Comparison of ENCODE assay signal across 7 cellular contexts in the genomic region with DNA sequence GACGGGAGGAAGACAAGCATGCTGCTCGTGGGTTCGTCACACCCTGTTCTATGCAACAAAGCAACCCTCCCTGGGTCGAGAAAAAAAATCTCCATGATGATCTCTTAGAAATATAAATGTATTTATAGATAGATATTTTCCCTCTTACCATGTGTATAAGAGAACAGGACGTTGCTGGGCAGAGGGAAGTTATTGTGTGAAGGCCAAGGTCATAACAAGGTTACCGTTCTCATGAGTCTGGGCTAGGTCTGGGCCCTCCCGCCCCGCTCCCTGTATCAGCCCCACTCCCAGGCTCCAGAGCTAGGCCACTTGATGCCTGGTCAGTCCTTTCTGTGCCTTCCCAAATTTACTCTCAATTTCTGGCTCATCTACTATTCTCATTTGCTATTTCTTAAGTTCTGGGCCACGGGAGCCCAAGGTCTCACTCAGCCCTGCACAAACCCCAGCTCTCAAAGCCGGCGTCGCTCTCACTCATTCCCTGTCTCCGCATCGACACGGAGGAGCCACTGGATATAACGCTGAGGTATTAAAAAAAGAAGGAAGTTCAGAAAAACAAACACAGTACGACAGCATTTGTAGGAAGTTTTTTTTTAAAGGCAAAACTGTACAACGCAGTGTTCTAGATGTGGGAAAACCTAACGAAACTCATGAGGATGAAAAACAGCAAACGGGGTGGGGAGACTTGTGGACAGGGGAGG.
DNase-seq lines count a peak whose midpoint lies in the region; ATAC-seq and TF ChIP-seq lines count a peak whose summit lies in the region.

No MANE protein-coding gene starts in this region.

- H3K4me1 ChIP-seq in HEK293 (ENCODE audit: control insufficient read depth, insufficient read depth, low read length) (peaks cover 27% of the 10 kb centered on the region), SJCRH30 (peaks cover 21% of the 10 kb centered on the region), urinary bladder (ENCODE audit: insufficient read depth) (no peaks in the 10 kb centered on the region)

- no peak for ATAC-seq in HG03280 (IDR thresholded peaks at IDR 0.05; ENCODE audit: unreplicated experiment)

- peak in 1 of 2 experiments; percentile 51 for DNase-seq in SJCRH30
- DNase-seq in dermis microvascular lymphatic vessel endothelial cell (ENCODE audit: low read depth in 2 of 2) = peak; percentile 52 to 69
- peak; percentile 31 for DNase-seq in mucosa of gallbladder (ENCODE audit: low spot score)
- no peak for DNase-seq in SIG-M5 (lab: John Stamatoyannopoulos, UW)

- CTCF ChIA-PET in HEK293 (lab: Yijun Ruan, JAX) = no interaction called here

- H3K9me3 ChIP-seq in HEK293 (ENCODE audit: control insufficient read depth, insufficient read depth, low read depth, low read length) (no peaks in the 10 kb centered on the region), SJCRH30 (replicated peaks) (no peaks in the 10 kb centered on the region)

- POLR2A ChIA-PET in HEK293 (lab: Yijun Ruan, JAX) = no interaction called here

- no peak overlapping the region for H3K4me3 ChIP-seq in HEK293 (ENCODE audit: low read depth, low read length)
- H3K4me3 ChIP-seq in SJCRH30 = peak overlapping the region; percentile 50
- no peak overlapping the region for H3K4me3 ChIP-seq in urinary bladder (ENCODE audit: low read depth, low read length)

- H3K27ac ChIP-seq in HEK293 (ENCODE audit: extremely low read depth, low read depth, low read length) = peak overlapping the region; percentile 56; the same call in 1 of the 2 replicates
- H3K27ac ChIP-seq in SJCRH30 = peak overlapping the region; percentile 74
- H3K27ac ChIP-seq in urinary bladder (ENCODE audit: low read depth) = peak overlapping the region; percentile 70

- no peaks in the 10 kb centered on the region for H3K36me3 ChIP-seq in HEK293 (ENCODE audit: control insufficient read depth in 2 of 2, insufficient read depth in 1 of 2, low read length in 2 of 2)
- H3K36me3 ChIP-seq in SJCRH30 = no peaks in the 10 kb centered on the region
- no peaks in the 10 kb centered on the region for H3K36me3 ChIP-seq in urinary bladder (ENCODE audit: insufficient read depth)

- 16% methylated on average over 20 of the region's 20 CpGs for WGBS in urinary bladder

- no peaks in the 10 kb centered on the region for H3K27me3 ChIP-seq in SJCRH30

- no peak for TF ChIP-seq CTCF in HEK293 (tag by site-specific recombination; IDR thresholded peaks at IDR 0.05)

TF ChIP-seq in HEK293, 187 proteins besides CTCF, POLR2A, EP300 and RAD21:
- TF ChIP-seq SCRT1 (tag by site-specific recombination; IDR thresholded peaks at IDR 0.05; ENCODE audit: borderline replicate concordance) (no peak), ZNF16 (tag by site-specific recombination; IDR thresholded peaks at IDR 0.05; ENCODE audit: low read depth) (no peak), ZNF600 (tag by site-specific recombination; IDR thresholded peaks at IDR 0.05) (0 out of 2 replicates have a peak, but pooled peaks have one; percentile 24)
